ENCODE assay signal across 15 cellular contexts in genomic region chr9:133369923-133370322, GRCh38. TPM values are rescaled to one million over a fixed set of nuclear protein-coding genes. Genes with fewer than 3 reads are reported as not detected.
DNase-seq lines count a peak whose midpoint lies in the region; ATAC-seq lines count a peak whose summit lies in the region.
"Had no signal": no experiment of that assay in that cellular context is flagged by ENCODE, and none has a peak within 500 bp of the region (broad histone marks: within the 10 kb centered on the region; RNA-seq: fewer than 3 reads in every experiment).

No MANE protein-coding gene starts in this region.

- peaks cover 86% of the 10 kb centered on the region for H3K36me3 Mint-ChIP-seq in stimulated activated naive CD8-positive, alpha-beta T cell treated with anti-CD3 and anti-CD28 coated beads, Interleukin-15, Interleukin-2, amounts not matched to agents 100 ng/mL and 50 ng/mL, for 24 hours (ENCODE audit: low read depth)
- peaks cover 99% of the 10 kb centered on the region for H3K36me3 Mint-ChIP-seq in activated T-helper 17 cell treated with anti-CD3 and anti-CD28 coated beads, Interleukin-2, amount 50 U/mL, for 72 hours (ENCODE audit: low read depth)
- peaks cover 10% of the 10 kb centered on the region for H3K36me3 Mint-ChIP-seq in memory B cell

- no peak for ATAC-seq in stimulated activated naive CD8-positive, alpha-beta T cell treated with anti-CD3 and anti-CD28 coated beads, Interleukin-15, Interleukin-2, amounts not matched to agents 100 U/mL and 50 U/mL, for 24 hours
- ATAC-seq in activated T-helper 17 cell treated with anti-CD3 and anti-CD28 coated beads, Interleukin-2, amount 50 U/mL, for 72 hours (replicated peaks): peak; percentile 54
- no peak for ATAC-seq in memory B cell (ENCODE audit: low read depth)
- ATAC-seq: SK-N-SH treated with all-trans-retinoic acid at 6 μM for 48 hours had no signal

- peak overlapping the region; percentile 96 for H3K27ac Mint-ChIP-seq in stimulated activated naive CD8-positive, alpha-beta T cell treated with anti-CD3 and anti-CD28 coated beads, Interleukin-15, Interleukin-2, amounts not matched to agents 100 ng/mL and 50 ng/mL, for 24 hours
- H3K27ac Mint-ChIP-seq in activated T-helper 17 cell treated with anti-CD3 and anti-CD28 coated beads, Interleukin-2, amount 50 U/mL, for 72 hours: peak overlapping the region; percentile 92
- H3K27ac Mint-ChIP-seq in memory B cell: peak overlapping the region; percentile 36
- H3K27ac Mint-ChIP-seq: progenitor cell of endocrine pancreas had no signal

- peaks cover 66% of the 10 kb centered on the region for H3K4me1 Mint-ChIP-seq in stimulated activated naive CD8-positive, alpha-beta T cell treated with anti-CD3 and anti-CD28 coated beads, Interleukin-15, Interleukin-2, amounts not matched to agents 100 ng/mL and 50 ng/mL, for 24 hours (ENCODE audit: low read depth)
- H3K4me1 Mint-ChIP-seq in activated T-helper 17 cell treated with anti-CD3 and anti-CD28 coated beads, Interleukin-2, amount 50 U/mL, for 72 hours: peaks cover 38% of the 10 kb centered on the region
- H3K4me1 Mint-ChIP-seq in memory B cell: peaks cover 43% of the 10 kb centered on the region

- peak overlapping the region; percentile 99 for H3K4me3 Mint-ChIP-seq in stimulated activated naive CD8-positive, alpha-beta T cell treated with anti-CD3 and anti-CD28 coated beads, Interleukin-15, Interleukin-2, amounts not matched to agents 100 ng/mL and 50 ng/mL, for 24 hours
- peak overlapping the region; percentile 94 for H3K4me3 Mint-ChIP-seq in activated T-helper 17 cell treated with anti-CD3 and anti-CD28 coated beads, Interleukin-2, amount 50 U/mL, for 72 hours
- H3K4me3 Mint-ChIP-seq in memory B cell: no peak overlapping the region

- H3K9me3 Mint-ChIP-seq in stimulated activated naive CD8-positive, alpha-beta T cell treated with anti-CD3 and anti-CD28 coated beads, Interleukin-15, Interleukin-2, amounts not matched to agents 100 ng/mL and 50 ng/mL, for 24 hours: no peaks in the 10 kb centered on the region
- no peaks in the 10 kb centered on the region for H3K9me3 Mint-ChIP-seq in activated T-helper 17 cell treated with anti-CD3 and anti-CD28 coated beads, Interleukin-2, amount 50 U/mL, for 72 hours
- H3K9me3 Mint-ChIP-seq in memory B cell: no peaks in the 10 kb centered on the region

- H3K27me3 Mint-ChIP-seq in stimulated activated naive CD8-positive, alpha-beta T cell treated with anti-CD3 and anti-CD28 coated beads, Interleukin-15, Interleukin-2, amounts not matched to agents 100 ng/mL and 50 ng/mL, for 24 hours: no peaks in the 10 kb centered on the region
- no peaks in the 10 kb centered on the region for H3K27me3 Mint-ChIP-seq in activated T-helper 17 cell treated with anti-CD3 and anti-CD28 coated beads, Interleukin-2, amount 50 U/mL, for 72 hours
- H3K27me3 Mint-ChIP-seq in memory B cell: no peaks in the 10 kb centered on the region
- H3K27me3 Mint-ChIP-seq: progenitor cell of endocrine pancreas had no signal

- no peak for DNase-seq in stimulated activated naive CD8-positive, alpha-beta T cell treated with anti-CD3 and anti-CD28 coated beads, Interleukin-15, Interleukin-2, amounts not matched to agents 100 U/mL and 50 U/mL, for 24 hours
- DNase-seq in memory B cell (ENCODE audit: low spot score in 2 of 2) (no peak), T-helper 9 cell (no peak), HPDE6-E6E7 (ENCODE audit: extremely low spot score) (no peak), superior temporal gyrus (ENCODE audit: extremely low spot score) (no peak), KG1 (lab: John Stamatoyannopoulos, UW) (no peak)
- DNase-seq: activated CD4-positive, CD25-positive, alpha-beta regulatory T cell treated with anti-CD3 and anti-CD28 coated beads, Interleukin-2, amount 50 U/mL, for 72 hours; anterior cingulate cortex; midbrain; NCI-H2171 had no signal

RNA-seq across cellular contexts. Expression of gene SURF4, which starts 5.9 kb away (rescaled TPM):
- 100 to 1,000 TPM; 315 to 380 TPM for total RNA-seq in activated T-helper 17 cell treated with anti-CD3 and anti-CD28 coated beads, Interleukin-2, amount 50 U/mL, for 72 hours

RNA-seq across cellular contexts. Expression of gene STKLD1, which starts 6.2 kb away (rescaled TPM):
- under 1 TPM in 1 of 2 donors, not detected in 1; 0.77 TPM for total RNA-seq in activated T-helper 17 cell treated with anti-CD3 and anti-CD28 coated beads, Interleukin-2, amount 50 U/mL, for 72 hours
- total RNA-seq: H1 had no signal

RNA-seq across cellular contexts. Expression of gene SURF2, which starts 13.6 kb away (rescaled TPM):
- total RNA-seq in activated T-helper 17 cell treated with anti-CD3 and anti-CD28 coated beads, Interleukin-2, amount 50 U/mL, for 72 hours: 10 to 100 TPM in 1 of 2 donors, 1 to 10 TPM in 1; 7.0 to 17.3 TPM

RNA-seq across cellular contexts. Expression of gene SURF1, which starts 13.6 kb away (rescaled TPM):
- total RNA-seq in activated T-helper 17 cell treated with anti-CD3 and anti-CD28 coated beads, Interleukin-2, amount 50 U/mL, for 72 hours: 10 to 100 TPM; 13.9 to 25.4 TPM

RNA-seq across cellular contexts. Expression of gene RPL7A, which starts 21.9 kb away (rescaled TPM):
- total RNA-seq in activated T-helper 17 cell treated with anti-CD3 and anti-CD28 coated beads, Interleukin-2, amount 50 U/mL, for 72 hours: 1,000 to 10,000 TPM; 3,005 to 3,350 TPM

Comparison
In these comparisons a context has a peak if more than half of its experiments do, and no peak if none do; other contexts are left out.
1. H3K27ac Mint-ChIP-seq: peak in every context shown above with its lines; median percentile 96 in stimulated activated naive CD8-positive, alpha-beta T cell treated with anti-CD3 and anti-CD28 coated beads, Interleukin-15, Interleukin-2, amounts not matched to agents 100 ng/mL and 50 ng/mL, for 24 hours; 92 in activated T-helper 17 cell treated with anti-CD3 and anti-CD28 coated beads, Interleukin-2, amount 50 U/mL, for 72 hours; 36 in memory B cell.